Comparison of ENCODE assay signal across 31 cellular contexts in the genomic region with DNA sequence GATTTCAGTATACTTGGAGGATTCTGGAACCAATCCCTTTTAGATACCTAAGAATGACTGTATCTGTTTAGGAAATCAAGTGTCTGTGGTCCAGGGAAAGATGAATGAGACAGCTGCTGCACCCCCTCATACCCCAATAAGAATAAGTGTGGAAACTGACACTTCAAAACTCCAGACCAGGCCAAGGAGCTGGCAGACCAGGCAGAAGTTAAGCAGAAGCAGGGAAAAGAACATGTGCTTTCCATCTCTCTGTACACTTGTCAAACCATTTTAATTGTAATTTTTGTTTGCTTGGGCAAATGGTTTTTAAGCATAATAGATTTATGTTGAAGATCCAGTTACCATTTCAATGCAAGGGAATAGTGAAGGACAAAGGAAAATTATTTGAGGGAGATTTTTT.
"Had no signal": no experiment of that assay in that cellular context is flagged by ENCODE, and none has a peak within 500 bp of the region (broad histone marks: within the 10 kb centered on the region; RNA-seq: fewer than 3 reads in every experiment).

No MANE protein-coding gene starts in this region.

- H3K36me3 ChIP-seq: adrenal gland, ascending aorta, cardiac muscle cell had no signal

- ATAC-seq: activated CD8-positive, alpha-beta T cell treated with anti-CD3 and anti-CD28 coated beads for 36 hours; activated naive CD4-positive, alpha-beta T cell treated with anti-CD3 and anti-CD28 coated beads, Interleukin-2, amount 50 U/mL, for 72 hours; activated T-cell treated with anti-CD3 and anti-CD28 coated beads, Interleukin-2, amount 50 U/mL, for 4 hours; activated T-cell treated with anti-CD3 and anti-CD28 coated beads, Interleukin-2, amount 50 U/mL, for 72 hours; activated T-helper 17 cell treated with anti-CD3 and anti-CD28 coated beads, Interleukin-2, amount 50 U/mL, for 72 hours had no signal

- H3K4me3 ChIP-seq: adrenal gland, ascending aorta, cardiac muscle cell had no signal

- H3K4me1 ChIP-seq: adrenal gland, ascending aorta had no signal

- DNase-seq: activated B cell treated with CpG ODN at 0.5 μM for 24 hours; activated CD4-positive, alpha-beta memory T cell treated with anti-CD3 and anti-CD28 coated beads for 36 hours; activated CD4-positive, alpha-beta T cell treated with anti-CD3 and anti-CD28 coated beads for 4 hours; activated CD4-positive, alpha-beta T cell treated with anti-CD3 and anti-CD28 coated beads, Interleukin-2, amount 10 ng/mL, durations not matched to agents 24 days and 14 days; activated CD4-positive, alpha-beta T cell treated with anti-CD3 and anti-CD28 coated beads, Interleukin-2, amount 50 U/mL, for 1 hour; activated CD4-positive, alpha-beta T cell treated with anti-CD3 and anti-CD28 coated beads, Interleukin-2, amount 50 U/mL, for 4 hours; activated CD4-positive, CD25-positive, alpha-beta regulatory T cell treated with anti-CD3 and anti-CD28 coated beads, Interleukin-2, amount 50 U/mL, for 72 hours; activated CD8-positive, alpha-beta memory T cell treated with anti-CD3 and anti-CD28 coated beads, Interleukin-2, amount 50 U/mL, for 4 hours; activated CD8-positive, alpha-beta T cell treated with anti-CD3 and anti-CD28 coated beads for 36 hours; activated effector memory CD4-positive, alpha-beta T cell treated with anti-CD3 and anti-CD28 coated beads, Interleukin-2, amount 50 U/mL, for 16 hours; activated gamma-delta T cell treated with Interleukin-2 at 50 U/mL for 16 hours; activated naive CD4-positive, alpha-beta T cell; activated naive CD4-positive, alpha-beta T cell treated with anti-CD3 and anti-CD28 coated beads for 36 hours; activated naive CD4-positive, alpha-beta T cell treated with anti-CD3 and anti-CD28 coated beads, Interleukin-2, amount 50 U/mL, for 16 hours; activated naive CD8-positive, alpha-beta T cell treated with anti-CD3 and anti-CD28 coated beads for 36 hours; activated T-cell treated with anti-CD3 and anti-CD28 coated beads for 4 hours; activated T-cell treated with anti-CD3 and anti-CD28 coated beads, Interleukin-2, amount 50 U/mL, for 1 hour; activated T-cell treated with anti-CD3 and anti-CD28 coated beads, Interleukin-2, amount 50 U/mL, for 4 hours; activated T-cell treated with anti-CD3 and anti-CD28 coated beads, Interleukin-2, amount 50 U/mL, for 72 hours; adrenal gland; amygdala; anterior cingulate cortex; caudate nucleus; T-helper 1 cell; T-helper 2 cell; T-helper 9 cell had no signal

- H3K9me3 ChIP-seq: adrenal gland, ascending aorta had no signal

- H3K27me3 ChIP-seq: adrenal gland, ascending aorta, cardiac muscle cell had no signal

- H3K27ac ChIP-seq: adrenal gland, ascending aorta, cardiac muscle cell, VCaP had no signal
